Comparison of ENCODE assay signal across 28 cellular contexts in genomic region chr12:96587691-96588090, GRCh38.
A peak's percentile ranks its signal among the peaks of the same experiment; 100 is the strongest.
DNase-seq lines count a peak whose midpoint lies in the region; ATAC-seq and TF ChIP-seq lines count a peak whose summit lies in the region.
"Had no signal": no experiment of that assay in that cellular context is flagged by ENCODE, and none has a peak within 500 bp of the region (broad histone marks: within the 10 kb centered on the region; RNA-seq: fewer than 3 reads in every experiment).

No MANE protein-coding gene starts in this region.

- no peak overlapping the region for H3K27ac ChIP-seq in foreskin keratinocyte
- H3K27ac ChIP-seq in A673 (ENCODE audit: low read depth, low read length, poor library complexity, severe bottlenecking): no peak overlapping the region
- H3K27ac ChIP-seq: heart right ventricle, ovary, RWPE1 had no signal

- ATAC-seq in foreskin keratinocyte (peak; percentile 55), HG02970 (IDR thresholded peaks at IDR 0.05; ENCODE audit: low FRiP score, unreplicated experiment) (no peak)
- ATAC-seq: activated naive CD4-positive, alpha-beta T cell treated with anti-CD3 and anti-CD28 coated beads, Interleukin-2, amount 50 U/mL, for 72 hours; HCT116; heart right ventricle; K562 had no signal

- DNase-seq in A172 (ENCODE audit: low spot score) (peak; percentile 51), GM04504 (ENCODE audit: low read depth) (peak; percentile 3), astrocyte of the cerebellum (ENCODE audit: low read depth) (peak; percentile 18), foreskin keratinocyte (peak in 1 of 2 donors; percentile 11), anterior cingulate cortex (lab: John Stamatoyannopoulos, UW) (no peak), iPS-NIHi11 (ENCODE audit: low spot score) (no peak), A673 (ENCODE audit: low spot score) (no peak)
- DNase-seq: 8988T; activated CD4-positive, alpha-beta T cell treated with anti-CD3 and anti-CD28 coated beads, Interleukin-2, amount 50 U/mL, for 4 hours; aorta; foreskin melanocyte; GDM1; heart right ventricle; MM.1S; NCI-H2081 treated with DMSO at 0.1 percent for 48 hours; NCI-H345; NCI-H748 treated with DMSO at 0.1 percent for 48 hours; nephron progenitor cell; ovary; stimulated activated CD4-positive, alpha-beta T cell treated with anti-CD3 and anti-CD28 coated beads, Interleukin-12 subunit alpha, Interleukin-12 subunit beta, amount 100 ng/mL, for 4 hours; stimulated activated CD4-positive, alpha-beta T cell treated with anti-CD3 and anti-CD28 coated beads, Interleukin-4, amount 100 ng/mL, for 24 hours; stimulated activated naive CD4-positive, alpha-beta T cell had no signal

- H3K27me3 ChIP-seq in foreskin keratinocyte (no peaks in the 10 kb centered on the region), A673 (replicated peaks; ENCODE audit: insufficient read depth, low read depth, low read length, poor library complexity) (no peaks in the 10 kb centered on the region)
- H3K27me3 ChIP-seq: heart right ventricle, ovary had no signal

- in situ Hi-C loops in astrocyte of the cerebellum (cut with HindIII; ENCODE audit: low sequenced_read_pairs): no loop called here

- intact Hi-C loops in A673 (cut with micrococcal nuclease; ENCODE audit: unreplicated experiment): no loop called here

- no peaks in the 10 kb centered on the region for H3K9me3 ChIP-seq in A673 (ENCODE audit: low read depth, low read length, poor library complexity, severe bottlenecking)
- H3K9me3 ChIP-seq: heart right ventricle, ovary had no signal

- CTCF ChIA-PET in A673 (lab: Charles Lee): no interaction called here

- no peaks in the 10 kb centered on the region for H3K36me3 ChIP-seq in A673 (ENCODE audit: insufficient read depth, low read length, poor library complexity, severe bottlenecking)
- H3K36me3 ChIP-seq: heart right ventricle, ovary had no signal

- no peaks in the 10 kb centered on the region for H3K4me1 ChIP-seq in foreskin keratinocyte
- H3K4me1 ChIP-seq in A673 (ENCODE audit: insufficient read depth, low read length, poor library complexity, severe bottlenecking): no peaks in the 10 kb centered on the region
- H3K4me1 ChIP-seq: heart right ventricle had no signal

- POLR2A ChIA-PET in A673 (lab: Charles Lee; ENCODE audit: low non-redundant PET): no interaction called here

- TF ChIP-seq CTCF in astrocyte of the cerebellum (IDR thresholded peaks at IDR 0.05; ENCODE audit: low read depth, low read length, missing control alignments): no peak
- TF ChIP-seq CTCF in foreskin keratinocyte (conservative IDR thresholded peaks at IDR 0.05): no peak
- no peak for TF ChIP-seq CTCF in A673 (conservative IDR thresholded peaks at IDR 0.05; ENCODE audit: low read depth, low read length)

- no TSS peak for BruUV-seq in A673 (replicated peaks; lab: Mats Ljungman, UMichigan)

- H3K4me3 ChIP-seq in astrocyte of the cerebellum (ENCODE audit: low read depth, low read length) (no peak overlapping the region), A673 (ENCODE audit: low read depth, low read length, poor library complexity, severe bottlenecking) (no peak overlapping the region)
- H3K4me3 ChIP-seq: heart right ventricle, K562, lung, ovary had no signal

Comparison
In these comparisons a context has a peak if more than half of its experiments do, and no peak if none do; other contexts are left out.
1. DNase-seq: peak in A172 (single experiment), GM04504 (single experiment) and astrocyte of the cerebellum (single experiment); none in anterior cingulate cortex (0 of 58), iPS-NIHi11 (single experiment) and A673 (single experiment).